In genomic region chr10:6228647-6229046, GRCh38 we compare ENCODE assay signal across 22 cellular contexts. TPM values are rescaled to one million over a fixed set of nuclear protein-coding genes. Genes with fewer than 3 reads are reported as not detected.
DNase-seq lines count a peak whose midpoint lies in the region; ATAC-seq and TF ChIP-seq lines count a peak whose summit lies in the region.
"Had no signal": no experiment of that assay in that cellular context is flagged by ENCODE, and none has a peak within 500 bp of the region (broad histone marks: within the 10 kb centered on the region; RNA-seq: fewer than 3 reads in every experiment).

No MANE protein-coding gene starts in this region.

- peaks cover 0 to 4% of the 10 kb centered on the region in 2 donors for H3K4me1 ChIP-seq in right atrium auricular region
- H3K4me1 ChIP-seq: pancreas, right lobe of liver, suprapubic skin had no signal

- ATAC-seq in Right ventricle myocardium inferior (peak; percentile 29), HG03521 (IDR thresholded peaks at IDR 0.05; ENCODE audit: unreplicated experiment) (no peak)

- intact Hi-C loops in Right ventricle myocardium inferior (cut with DNase I), result no loop called here

- no peak overlapping the region for H3K4me3 ChIP-seq in right atrium auricular region
- no peak overlapping the region for H3K4me3 ChIP-seq in choroid plexus epithelial cell (ENCODE audit: low read depth, low read length)
- H3K4me3 ChIP-seq: hepatocyte, pancreas, right lobe of liver, suprapubic skin had no signal

- TF ChIP-seq CTCF in right atrium auricular region (IDR thresholded peaks at IDR 0.05) (no peak), choroid plexus epithelial cell (conservative IDR thresholded peaks at IDR 0.05; ENCODE audit: low read depth, low read length) (no peak)

- H3K27me3 ChIP-seq in right atrium auricular region, result no peaks in the 10 kb centered on the region
- H3K27me3 ChIP-seq: hepatocyte, pancreas, right lobe of liver, suprapubic skin had no signal

- no peaks in the 10 kb centered on the region for H3K9me3 ChIP-seq in right atrium auricular region
- H3K9me3 ChIP-seq: pancreas, right lobe of liver, suprapubic skin had no signal

- DNase-seq in Right ventricle myocardium inferior (ENCODE audit: missing footprints) (no peak), right atrium auricular region (ENCODE audit: low spot score) (no peak), choroid plexus epithelial cell (ENCODE audit: low read depth) (peak; percentile 22), islet precursor cell (peak; percentile 44), COLO829 (ENCODE audit: low spot score) (no peak), NCI-H1105 treated with DMSO at 0.1 percent for 48 hours (lab: John Stamatoyannopoulos, UW) (no peak), NCI-H774 (lab: John Stamatoyannopoulos, UW) (no peak)
- DNase-seq: activated CD4-positive, alpha-beta T cell treated with anti-CD3 and anti-CD28 coated beads for 4 hours; activated naive CD4-positive, alpha-beta T cell treated with Interleukin-2 at 50 U/mL for 16 hours; CD4-positive, alpha-beta T cell; DMS153; GDM1; naive B cell; NCI-H146; NCI-H2171 treated with DMSO at 0.1 percent for 48 hours; NCI-H526 treated with DMSO at 0.1 percent for 48 hours; pancreas had no signal

- H3K36me3 ChIP-seq in right atrium auricular region, result peaks cover 79% of the 10 kb centered on the region

- H3K27ac ChIP-seq in right atrium auricular region, result no peak overlapping the region
- H3K27ac ChIP-seq: hepatocyte, HL-60, pancreas, right lobe of liver, suprapubic skin had no signal

RNA-seq across cellular contexts. Expression of gene PFKFB3, which starts 25.9 kb away (rescaled TPM):
- 28.1 TPM for total RNA-seq in Right ventricle myocardium inferior
- total RNA-seq in right atrium auricular region, result 10 to 100 TPM in 1 of 2 donors, 1 to 10 TPM in 1; 9.4 to 16.5 TPM

Comparison
In these comparisons a context has a peak if more than half of its experiments do, and no peak if none do; other contexts are left out.
1. DNase-seq: peak in choroid plexus epithelial cell (single experiment) and islet precursor cell (single experiment); none in Right ventricle myocardium inferior (single experiment), right atrium auricular region (single experiment), COLO829 (single experiment), NCI-H1105 treated with DMSO at 0.1 percent for 48 hours (single experiment) and NCI-H774 (single experiment).